In the genomic region with DNA sequence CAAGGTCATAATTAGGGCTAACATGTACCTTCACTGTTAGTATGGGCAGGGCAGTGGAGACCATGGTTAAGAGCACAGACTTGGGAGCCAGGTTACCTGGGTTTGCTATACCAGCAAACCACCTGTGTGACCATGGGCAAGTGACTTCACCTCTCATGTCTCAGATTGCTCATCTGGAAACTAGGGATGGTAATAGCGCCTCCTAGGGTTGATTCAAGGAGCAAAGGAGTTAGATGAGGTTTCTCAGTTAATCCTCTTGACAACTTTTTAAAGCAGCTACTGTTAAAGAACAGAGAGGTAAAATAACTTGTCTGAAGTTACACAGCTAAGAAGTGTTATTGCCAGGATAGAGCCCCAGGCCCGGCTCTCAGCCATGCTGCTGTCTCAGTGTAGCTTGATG, we compare ENCODE assay signal across 15 cellular contexts. TPM values are rescaled to one million over a fixed set of nuclear protein-coding genes. Genes with fewer than 3 reads are reported as not detected.
A peak's percentile ranks its signal among the peaks of the same experiment; 100 is the strongest.
DNase-seq lines count a peak whose midpoint lies in the region; ATAC-seq, FAIRE-seq and TF ChIP-seq lines count a peak whose summit lies in the region.
"Had no signal": no experiment of that assay in that cellular context is flagged by ENCODE, and none has a peak within 500 bp of the region (broad histone marks: within the 10 kb centered on the region; RNA-seq: fewer than 3 reads in every experiment).

No MANE protein-coding gene starts in this region.

- H3K9me3 ChIP-seq in HEK293 (ENCODE audit: control insufficient read depth, insufficient read depth, low read depth, low read length): no peaks in the 10 kb centered on the region
- H3K9me3 ChIP-seq in astrocyte (ENCODE audit: insufficient read depth, low read depth, low read length): no peaks in the 10 kb centered on the region
- H3K9me3 ChIP-seq in adrenal gland (replicated peaks in 1 of 3): no peaks in the 10 kb centered on the region
- H3K9me3 ChIP-seq: SJSA1, tibial artery had no signal

- H3K27me3 Mint-ChIP-seq in Calu3 (ENCODE audit: unreplicated experiment) (no peaks in the 10 kb centered on the region), astrocyte (ENCODE audit: low read depth, unreplicated experiment) (peaks cover 3% of the 10 kb centered on the region), nephron progenitor cell (ENCODE audit: low read depth, poor library complexity) (peaks cover 2% of the 10 kb centered on the region)
- H3K27me3 Mint-ChIP-seq: natural killer cell treated with Interleukin-12 subunit alpha and Interleukin-12 subunit beta and Interleukin-15 and Interleukin-18, amount 100 ng/mL, for 72 hours had no signal

- H4K20me1 ChIP-seq in astrocyte (ENCODE audit: insufficient read depth, low read length): peaks cover 6% of the 10 kb centered on the region

- no TSS peak for BruUV-seq in Calu3 (replicated peaks; lab: Mats Ljungman, UMichigan)

- H3K27ac ChIP-seq in HEK293 (ENCODE audit: extremely low read depth, low read depth, low read length) (no peak overlapping the region), astrocyte (ENCODE audit: low read depth, low read length) (no peak overlapping the region), adrenal gland (no peak overlapping the region)
- H3K27ac ChIP-seq: SJSA1, tibial artery had no signal

- intact Hi-C loops in Calu3 (cut with micrococcal nuclease; ENCODE audit: unreplicated experiment): loop anchor here (5.0 kb wide), 1 partner anchor 188 kb away; no protein-coding TSS in a partner anchor
- intact Hi-C loops in adrenal gland (cut with DNase I): loop anchor here in 1 of 2 donors (5.0 kb wide), 2 partner anchors 53 to 188 kb away; no protein-coding TSS in a partner anchor

- TF ChIP-seq CTCF in Calu3 (IDR thresholded peaks at IDR 0.05; ENCODE audit: unreplicated experiment) (peak; percentile 13), HEK293 (tag by site-specific recombination; IDR thresholded peaks at IDR 0.05) (no peak), astrocyte (IDR thresholded peaks at IDR 0.05; ENCODE audit: insufficient read depth, low read depth, low read length) (peak; percentile 12), nephron progenitor cell (IDR thresholded peaks at IDR 0.05) (peak; percentile 14), adrenal gland (IDR thresholded peaks at IDR 0.05) (no peak)

- DNase-seq in Calu3 (no peak), astrocyte (ENCODE audit: low read depth) (no peak), nephron progenitor cell (no peak), adrenal gland (no peak)
- DNase-seq: activated gamma-delta T cell treated with Interleukin-2 at 50 U/mL for 16 hours, EL, foreskin fibroblast, NCI-H82, tibial artery had no signal

- ATAC-seq in GM18858 (IDR thresholded peaks at IDR 0.05; ENCODE audit: unreplicated experiment) (no peak), HG02610 (IDR thresholded peaks at IDR 0.05; ENCODE audit: unreplicated experiment) (no peak), GM18520 (IDR thresholded peaks at IDR 0.05; ENCODE audit: unreplicated experiment) (no peak)
- ATAC-seq: natural killer cell treated with Interleukin-12 subunit alpha and Interleukin-12 subunit beta and Interleukin-15 and Interleukin-18, amount 100 ng/mL, for 72 hours had no signal

- H3K27me3 ChIP-seq in astrocyte (ENCODE audit: insufficient read depth, low read length) (no peaks in the 10 kb centered on the region), adrenal gland (no peaks in the 10 kb centered on the region)
- H3K27me3 ChIP-seq: SJSA1, tibial artery had no signal

- FAIRE-seq in astrocyte (lab: Jason Lieb, UNC): no peak

- H2AFZ ChIP-seq in astrocyte (ENCODE audit: low read depth, low read length): no peak overlapping the region

- 96 to 100% (median 98%) methylated on average over 2 of the region's 2 CpGs for WGBS in adrenal gland, 4 donors

- H3K79me2 ChIP-seq in astrocyte (ENCODE audit: insufficient read depth, low read length): no peaks in the 10 kb centered on the region

- H3K4me2 ChIP-seq in astrocyte (ENCODE audit: low read length): no peak overlapping the region

- H3K36me3 ChIP-seq in HEK293 (ENCODE audit: control insufficient read depth in 2 of 2, insufficient read depth in 1 of 2, low read length in 2 of 2) (no peaks in the 10 kb centered on the region), astrocyte (ENCODE audit: insufficient read depth, low read length) (no peaks in the 10 kb centered on the region), adrenal gland (replicated peaks in 1 of 2) (no peaks in the 10 kb centered on the region)
- H3K36me3 ChIP-seq: SJSA1 had no signal

- H3K4me1 Mint-ChIP-seq in Calu3 (ENCODE audit: low read depth, unreplicated experiment) (no peaks in the 10 kb centered on the region), astrocyte (ENCODE audit: low read depth, unreplicated experiment) (peaks cover 10% of the 10 kb centered on the region), nephron progenitor cell (peaks cover 41% of the 10 kb centered on the region)

- H3K27ac Mint-ChIP-seq in Calu3 (ENCODE audit: unreplicated experiment): no peak overlapping the region
- H3K27ac Mint-ChIP-seq in astrocyte (ENCODE audit: unreplicated experiment): no peak overlapping the region
- H3K27ac Mint-ChIP-seq in nephron progenitor cell: no peak overlapping the region

- no peaks in the 10 kb centered on the region for H3K9me3 Mint-ChIP-seq in Calu3 (ENCODE audit: low read depth, unreplicated experiment)
- no peaks in the 10 kb centered on the region for H3K9me3 Mint-ChIP-seq in astrocyte (ENCODE audit: unreplicated experiment)
- H3K9me3 Mint-ChIP-seq in nephron progenitor cell: no peaks in the 10 kb centered on the region
- H3K9me3 Mint-ChIP-seq: natural killer cell treated with Interleukin-12 subunit alpha and Interleukin-12 subunit beta and Interleukin-15 and Interleukin-18, amount 100 ng/mL, for 72 hours had no signal

- H3K36me3 Mint-ChIP-seq in Calu3 (ENCODE audit: insufficient read depth, unreplicated experiment) (peaks cover 21% of the 10 kb centered on the region), astrocyte (ENCODE audit: low read depth, unreplicated experiment) (no peaks in the 10 kb centered on the region), nephron progenitor cell (ENCODE audit: low read depth) (no peaks in the 10 kb centered on the region)
- H3K36me3 Mint-ChIP-seq: natural killer cell treated with Interleukin-12 subunit alpha and Interleukin-12 subunit beta and Interleukin-15 and Interleukin-18, amount 100 ng/mL, for 72 hours had no signal

- TF ChIP-seq POLR2A in adrenal gland (IDR thresholded peaks at IDR 0.05): no peak

- CTCF ChIA-PET in Calu3 (lab: Charles Lee): interaction anchor here (1.2 to 6.6 kb wide), 2 partner anchors 20 to 55 kb away, joined by 3 to 116 read pairs; no protein-coding TSS in a partner anchor
- CTCF ChIA-PET in HEK293 (lab: Yijun Ruan, JAX): interaction anchor here (0.6 to 13.2 kb wide), 5 partner anchors 57 to 465 kb away, joined by 4 to 374 read pairs (median 9); no protein-coding TSS in a partner anchor

- H3K4me3 ChIP-seq in HEK293 (ENCODE audit: low read depth, low read length) (no peak overlapping the region), astrocyte (ENCODE audit: insufficient read depth, low read depth, low read length) (no peak overlapping the region), adrenal gland (no peak overlapping the region)
- H3K4me3 ChIP-seq: SJSA1, tibial artery had no signal

- H3K9ac ChIP-seq in astrocyte (ENCODE audit: low read length): no peak overlapping the region

- H3K4me3 Mint-ChIP-seq in Calu3 (ENCODE audit: low read depth, unreplicated experiment) (no peak overlapping the region), astrocyte (ENCODE audit: unreplicated experiment) (no peak overlapping the region), nephron progenitor cell (no peak overlapping the region)
- H3K4me3 Mint-ChIP-seq: natural killer cell treated with Interleukin-12 subunit alpha and Interleukin-12 subunit beta and Interleukin-15 and Interleukin-18, amount 100 ng/mL, for 72 hours had no signal

- POLR2A ChIA-PET in HEK293 (lab: Yijun Ruan, JAX): interaction anchor here (0.6 kb wide), 1 partner anchor 59 kb away, joined by 3 read pairs; no protein-coding TSS in a partner anchor

- H3K4me1 ChIP-seq in HEK293 (ENCODE audit: control insufficient read depth, insufficient read depth, low read length) (no peaks in the 10 kb centered on the region), astrocyte (ENCODE audit: insufficient read depth, low read length) (peaks cover 8% of the 10 kb centered on the region), adrenal gland (replicated peaks in 1 of 2) (peaks cover 2 to 5% of the 10 kb centered on the region in 2 donors)

TF ChIP-seq in HEK293, 187 proteins besides CTCF, POLR2A, EP300 and RAD21:
- TF ChIP-seq ZNF114 (tag by site-specific recombination; IDR thresholded peaks at IDR 0.05) (no peak), ZNF768 (tag by site-specific recombination; IDR thresholded peaks at IDR 0.05) (0 out of 2 replicates have a peak, but pooled peaks have one; percentile 19), ZNF664 (tag by site-specific recombination; IDR thresholded peaks at IDR 0.05) (peak; percentile 39; the same call in 1 of the 2 replicates), ZNF155 (tag by site-specific recombination; IDR thresholded peaks at IDR 0.05) (no peak)
- TF ChIP-seq, protein P1, sequence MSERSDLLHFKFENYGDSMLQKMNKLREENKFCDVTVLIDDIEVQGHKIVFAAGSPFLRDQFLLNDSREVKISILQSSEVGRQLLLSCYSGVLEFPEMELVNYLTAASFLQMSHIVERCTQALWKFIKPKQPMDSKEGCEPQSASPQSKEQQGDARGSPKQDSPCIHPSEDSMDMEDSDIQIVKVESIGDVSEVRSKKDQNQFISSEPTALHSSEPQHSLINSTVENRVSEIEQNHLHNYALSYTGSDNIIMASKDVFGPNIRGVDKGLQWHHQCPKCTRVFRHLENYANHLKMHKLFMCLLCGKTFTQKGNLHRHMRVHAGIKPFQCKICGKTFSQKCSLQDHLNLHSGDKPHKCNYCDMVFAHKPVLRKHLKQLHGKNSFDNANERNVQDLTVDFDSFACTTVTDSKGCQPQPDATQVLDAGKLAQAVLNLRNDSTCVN (tag by site-specific recombination; optimal IDR thresholded peaks at IDR 0.05): no peak

RNA-seq across cellular contexts. Expression of gene MATN1, which starts 0.8 kb away (rescaled TPM):
- total RNA-seq in Calu3 (2022) (not detected in 2 replicates), astrocyte (0.32 and 0.34 TPM in 2 replicates), adrenal gland (under 1 TPM in 2 of 8 donors, not detected in 6; 0.27 to 0.55 TPM)
- under 1 TPM; 0.05 to 0.10 (median 0.08) TPM for polyA plus RNA-seq in adrenal gland

RNA-seq across cellular contexts. Expression of gene LAPTM5, which starts 33.4 kb away (rescaled TPM):
- total RNA-seq in Calu3 (2022) (not detected in 2 replicates), astrocyte (0.77 and 0.89 TPM in 2 replicates), adrenal gland (100 to 1,000 TPM in 5 of 8 donors, 10 to 100 TPM in 3; 24.0 to 176 (median 130) TPM)
- 100 to 1,000 TPM in 1 of 3 donors, 10 to 100 TPM in 2; 85.9 to 177 (median 97.1) TPM for polyA plus RNA-seq in adrenal gland
- total RNA-seq: SJSA1 had no signal

Comparison
In these comparisons a context has a peak if more than half of its experiments do, and no peak if none do; other contexts are left out.
1. CTCF ChIP-seq: peak in Calu3 (single experiment), astrocyte (single experiment) and nephron progenitor cell (single experiment); none in HEK293 (single experiment) and adrenal gland (0 of 6).
2. RNA of gene LAPTM5, which starts 33.4 kb away (total RNA-seq): 24.0 to 176 TPM in adrenal gland; 0.77 to 0.89 TPM in astrocyte and not detected in Calu3; every median in the first group is over 10 times any median in the second.